Comparison of ENCODE assay signal across 9 cellular contexts in genomic region chr4:46886711-46887110, GRCh38. TPM values are rescaled to one million over a fixed set of nuclear protein-coding genes. Genes with fewer than 3 reads are reported as not detected.
DNase-seq lines count a peak whose midpoint lies in the region; ATAC-seq, FAIRE-seq and TF ChIP-seq lines count a peak whose summit lies in the region.
"Had no signal": no experiment of that assay in that cellular context is flagged by ENCODE, and none has a peak within 500 bp of the region (broad histone marks: within the 10 kb centered on the region; RNA-seq: fewer than 3 reads in every experiment).

No MANE protein-coding gene starts in this region.

- DNase-seq in GM20000 (ENCODE audit: low spot score) (peak; percentile 6), RWPE2 (ENCODE audit: low spot score) (no peak), foreskin fibroblast (peak in 1 of 2 donors; percentile 3), Ammon's horn (ENCODE audit: low spot score) (no peak), cerebellum (ENCODE audit: low spot score) (no peak)
- DNase-seq in activated T-cell treated with anti-CD3 and anti-CD28 coated beads, Interleukin-2, amount 50 U/mL, for 1 hour: no peak
- DNase-seq: effector CD8-positive, alpha-beta T cell had no signal

- H3K9me3 ChIP-seq in RWPE2 (ENCODE audit: severe bottlenecking): no peaks in the 10 kb centered on the region

- H3K4me1 ChIP-seq in RWPE2 (ENCODE audit: insufficient read depth, poor library complexity, severe bottlenecking): no peaks in the 10 kb centered on the region

- FAIRE-seq in A204.1 (lab: Jason Lieb, UNC): peak; percentile 55

- H3K36me3 ChIP-seq in RWPE2 (ENCODE audit: low read depth): no peaks in the 10 kb centered on the region

- TF ChIP-seq CTCF in GM20000 (IDR thresholded peaks at IDR 0.05; ENCODE audit: extremely low read depth, missing control alignments): no peak
- peak; percentile 50 for TF ChIP-seq CTCF in RWPE2 (IDR thresholded peaks at IDR 0.05; ENCODE audit: poor library complexity, severe bottlenecking)
- TF ChIP-seq CTCF in foreskin fibroblast (IDR thresholded peaks at IDR 0.05; ENCODE audit: low read depth, low read length): peak; percentile 5

- ATAC-seq in RWPE2 (ENCODE audit: low read depth) (no peak), HG02763 (IDR thresholded peaks at IDR 0.05; ENCODE audit: unreplicated experiment) (no peak)

- H3K27ac ChIP-seq in RWPE2 (ENCODE audit: poor library complexity, severe bottlenecking): no peak overlapping the region

- no peak overlapping the region for H3K4me3 ChIP-seq in RWPE2 (ENCODE audit: severe bottlenecking)
- H3K4me3 ChIP-seq in foreskin fibroblast (ENCODE audit: low read depth in 1 of 2, low read length in 2 of 2): no peak overlapping the region

- peaks cover 16% of the 10 kb centered on the region for H3K27me3 ChIP-seq in RWPE2 (ENCODE audit: insufficient read depth, poor library complexity, severe bottlenecking)

RNA-seq across cellular contexts. Expression of gene COX7B2, which starts 22.3 kb away (rescaled TPM):
- total RNA-seq in cerebellum: not detected
